20 cellular contexts compared by ENCODE assay signal in genomic region chr1:30472009-30472408, GRCh38.
"Had no signal": no experiment of that assay in that cellular context is flagged by ENCODE, and none has a peak within 500 bp of the region (broad histone marks: within the 10 kb centered on the region; RNA-seq: fewer than 3 reads in every experiment).

No MANE protein-coding gene starts in this region.

- H3K9me3 ChIP-seq: esophagus squamous epithelium, heart right ventricle, left ventricle myocardium inferior, tibial nerve had no signal

- H3K4me1 ChIP-seq: esophagus squamous epithelium, heart right ventricle, left ventricle myocardium inferior, neural progenitor cell, tibial nerve had no signal

- H3K27me3 ChIP-seq: esophagus squamous epithelium, neural progenitor cell, tibial nerve had no signal

- H3K4me3 ChIP-seq: esophagus squamous epithelium, heart right ventricle, left ventricle myocardium inferior, lung, neural progenitor cell, tibial nerve had no signal

- ATAC-seq: naive thymus-derived CD4-positive, alpha-beta T cell; T-cell had no signal

- H3K36me3 ChIP-seq: esophagus squamous epithelium, heart right ventricle, left ventricle myocardium inferior, neural progenitor cell, tibial nerve had no signal

- DNase-seq: activated B cell treated with CpG ODN at 0.5 μM for 24 hours; activated CD4-positive, alpha-beta T cell treated with anti-CD3 and anti-CD28 coated beads, Interleukin-2, amount 50 U/mL, for 4 hours; activated gamma-delta T cell treated with Interleukin-2 at 50 U/mL for 16 hours; activated naive CD4-positive, alpha-beta T cell treated with anti-CD3 and anti-CD28 coated beads, Interleukin-2, amount 50 U/mL, for 16 hours; activated T-cell treated with anti-CD3 and anti-CD28 coated beads for 4 hours; dermis blood vessel endothelial cell; effector CD4-positive, alpha-beta T cell; esophagus squamous epithelium; foreskin melanocyte; heart right ventricle; kidney glomerular epithelial cell; left ventricle myocardium inferior; naive thymus-derived CD4-positive, alpha-beta T cell; right cardiac atrium; stimulated activated CD4-positive, alpha-beta T cell treated with anti-CD3 and anti-CD28 coated beads, Interleukin-4, amount 100 ng/mL, for 24 hours; stimulated activated naive CD8-positive, alpha-beta T cell treated with anti-CD3 and anti-CD28 coated beads, Interleukin-15, amount 100 ng/mL, for 72 hours; T-cell had no signal

- H3K27ac ChIP-seq: esophagus squamous epithelium, heart right ventricle, left ventricle myocardium inferior, neural progenitor cell, tibial nerve had no signal
